ENCODE assay signal across 16 cellular contexts in genomic region chr2:105864262-105864661, GRCh38.
DNase-seq lines count a peak whose midpoint lies in the region; ATAC-seq and TF ChIP-seq lines count a peak whose summit lies in the region.
"Had no signal": no experiment of that assay in that cellular context is flagged by ENCODE, and none has a peak within 500 bp of the region (broad histone marks: within the 10 kb centered on the region; RNA-seq: fewer than 3 reads in every experiment).

No MANE protein-coding gene starts in this region.

- peaks cover 12% of the 10 kb centered on the region for H3K36me3 ChIP-seq in endodermal cell (ENCODE audit: control insufficient read depth, insufficient read depth, low read length)
- H3K36me3 ChIP-seq: cardiac muscle cell, gastroesophageal sphincter, vagina had no signal

- peak; percentile 69 for ATAC-seq in T-helper 17 cell
- no peak for ATAC-seq in HG02973 (IDR thresholded peaks at IDR 0.05; ENCODE audit: unreplicated experiment)
- ATAC-seq: gastroesophageal sphincter had no signal

- H3K27me3 ChIP-seq in endodermal cell (ENCODE audit: control insufficient read depth, insufficient read depth, low read length, poor library complexity, severe bottlenecking) = no peaks in the 10 kb centered on the region
- H3K27me3 ChIP-seq: cardiac muscle cell, gastroesophageal sphincter, vagina had no signal

- no peak for TF ChIP-seq CTCF in endodermal cell (conservative IDR thresholded peaks at IDR 0.05)
- TF ChIP-seq CTCF in type B pancreatic cell (conservative IDR thresholded peaks at IDR 0.05) = no peak

- H3K4me1 ChIP-seq in endodermal cell (ENCODE audit: control insufficient read depth, insufficient read depth, low read length) = no peaks in the 10 kb centered on the region

- intact Hi-C loops in activated naive CD4-positive, alpha-beta T cell treated with anti-CD3 and anti-CD28 coated beads for 36 hours (cut with micrococcal nuclease) = no loop called here

- H3K27me3 Mint-ChIP-seq in activated naive CD4-positive, alpha-beta T cell treated with anti-CD3 and anti-CD28 coated beads for 36 hours (ENCODE audit: low read depth) = no peaks in the 10 kb centered on the region
- H3K27me3 Mint-ChIP-seq in T-helper 17 cell = no peaks in the 10 kb centered on the region
- no peaks in the 10 kb centered on the region for H3K27me3 Mint-ChIP-seq in endodermal cell (ENCODE audit: insufficient read depth)
- H3K27me3 Mint-ChIP-seq in type B pancreatic cell = no peaks in the 10 kb centered on the region

- no peaks in the 10 kb centered on the region for H3K9me3 Mint-ChIP-seq in activated naive CD4-positive, alpha-beta T cell treated with anti-CD3 and anti-CD28 coated beads for 36 hours
- no peaks in the 10 kb centered on the region for H3K9me3 Mint-ChIP-seq in endodermal cell
- no peaks in the 10 kb centered on the region for H3K9me3 Mint-ChIP-seq in type B pancreatic cell

- 93 to 100% methylated on average over 3 to 6 of the region's 6 CpGs for WGBS in endodermal cell (ENCODE audit: insufficient coverage in 1 of 2, insufficient read length in 1 of 2), 2 experiments

- CTCF ChIA-PET in activated naive CD4-positive, alpha-beta T cell treated with anti-CD3 and anti-CD28 coated beads for 36 hours (lab: Charles Lee) = interaction anchor here (2.3 kb wide), 1 partner anchor 10 kb away, joined by 6 read pairs; no protein-coding TSS in a partner anchor

- H3K9me3 ChIP-seq in T-helper 17 cell (ENCODE audit: control insufficient read depth, low read length, poor library complexity, severe bottlenecking) = no peaks in the 10 kb centered on the region
- H3K9me3 ChIP-seq in endodermal cell (ENCODE audit: control insufficient read depth, low read length) = no peaks in the 10 kb centered on the region
- H3K9me3 ChIP-seq: gastroesophageal sphincter, vagina had no signal

- H3K4me3 Mint-ChIP-seq in activated naive CD4-positive, alpha-beta T cell treated with anti-CD3 and anti-CD28 coated beads for 36 hours = no peak overlapping the region
- H3K4me3 Mint-ChIP-seq in T-helper 17 cell (peak overlapping the region; percentile 58), endodermal cell (no peak overlapping the region), type B pancreatic cell (no peak overlapping the region)

- peak overlapping the region; percentile 57 for H3K27ac Mint-ChIP-seq in activated naive CD4-positive, alpha-beta T cell treated with anti-CD3 and anti-CD28 coated beads for 36 hours
- H3K27ac Mint-ChIP-seq in T-helper 17 cell (peak overlapping the region; percentile 98), endodermal cell (peak overlapping the region; percentile 52), type B pancreatic cell (peak overlapping the region; percentile 60)

- no peak overlapping the region for H3K4me3 ChIP-seq in endodermal cell (ENCODE audit: low read length)
- H3K4me3 ChIP-seq: cardiac muscle cell, gastroesophageal sphincter, vagina had no signal

- no peak overlapping the region for H3K9ac ChIP-seq in endodermal cell (ENCODE audit: extremely low read depth, low read length, poor library complexity, severe bottlenecking)

- peaks cover 28% of the 10 kb centered on the region for H3K36me3 Mint-ChIP-seq in activated naive CD4-positive, alpha-beta T cell treated with anti-CD3 and anti-CD28 coated beads for 36 hours (ENCODE audit: low read depth)
- H3K36me3 Mint-ChIP-seq in T-helper 17 cell (ENCODE audit: low read depth) (peaks cover 5% of the 10 kb centered on the region), endodermal cell (ENCODE audit: low read depth) (no peaks in the 10 kb centered on the region), type B pancreatic cell (peaks cover 9% of the 10 kb centered on the region)

- no peak for DNase-seq in activated naive CD4-positive, alpha-beta T cell treated with anti-CD3 and anti-CD28 coated beads for 36 hours
- DNase-seq in activated naive CD4-positive, alpha-beta T cell treated with Interleukin-2 at 50 U/mL for 16 hours = no peak
- DNase-seq in T-helper 17 cell (no peak), endodermal cell (peak; percentile 28), type B pancreatic cell (ENCODE audit: extremely low spot score, unreplicated experiment) (no peak), GF-D8 (lab: John Stamatoyannopoulos, UW) (no peak), NCI-H82 (lab: John Stamatoyannopoulos, UW) (no peak)
- DNase-seq: activated CD4-positive, alpha-beta T cell treated with anti-CD3 and anti-CD28 coated beads for 1 hour; activated gamma-delta T cell treated with Interleukin-2 at 50 U/mL for 16 hours; NCI-H2029; stimulated activated naive CD4-positive, alpha-beta T cell; SW 1271 had no signal

- no peak overlapping the region for H3K27ac ChIP-seq in endodermal cell (ENCODE audit: low read depth, low read length)
- H3K27ac ChIP-seq: cardiac muscle cell, vagina had no signal

- peaks cover 89% of the 10 kb centered on the region for H3K4me1 Mint-ChIP-seq in activated naive CD4-positive, alpha-beta T cell treated with anti-CD3 and anti-CD28 coated beads for 36 hours (ENCODE audit: low read depth)
- H3K4me1 Mint-ChIP-seq in T-helper 17 cell (peaks cover 60% of the 10 kb centered on the region), endodermal cell (peaks cover 35% of the 10 kb centered on the region), type B pancreatic cell (ENCODE audit: unreplicated experiment) (peaks cover 44% of the 10 kb centered on the region)
